In genomic region chr5:55935371-55935770, GRCh38 we compare ENCODE assay signal across 10 cellular contexts. TPM values are rescaled to one million over a fixed set of nuclear protein-coding genes. Genes with fewer than 3 reads are reported as not detected.
DNase-seq lines count a peak whose midpoint lies in the region; ATAC-seq and TF ChIP-seq lines count a peak whose summit lies in the region.
"Had no signal": no experiment of that assay in that cellular context is flagged by ENCODE, and none has a peak within 500 bp of the region (broad histone marks: within the 10 kb centered on the region; RNA-seq: fewer than 3 reads in every experiment).

No MANE protein-coding gene starts in this region.

- H3K4me1 ChIP-seq in right lobe of liver (peaks cover 0 to 67% (median 27%) of the 10 kb centered on the region in 4 donors), BE2C (no peaks in the 10 kb centered on the region)

- in situ Hi-C loops in astrocyte of the spinal cord (cut with HindIII; ENCODE audit: low sequenced_read_pairs): no loop called here

- H3K4me3 Mint-ChIP-seq in activated naive CD4-positive, alpha-beta T cell treated with anti-CD3 and anti-CD28 coated beads, Interleukin-2, amount 50 U/mL, for 24 hours: no peak overlapping the region
- H3K4me3 Mint-ChIP-seq: H9 had no signal

- peak overlapping the region in 2 of 3 donors; percentile 73 to 91 for H3K27ac ChIP-seq in right lobe of liver

- H3K4me1 Mint-ChIP-seq in activated naive CD4-positive, alpha-beta T cell treated with anti-CD3 and anti-CD28 coated beads, Interleukin-2, amount 50 U/mL, for 24 hours: peaks cover 21% of the 10 kb centered on the region
- H3K4me1 Mint-ChIP-seq: H9 had no signal

- H3K27ac Mint-ChIP-seq in activated naive CD4-positive, alpha-beta T cell treated with anti-CD3 and anti-CD28 coated beads, Interleukin-2, amount 50 U/mL, for 24 hours: peak overlapping the region; percentile 88
- H3K27ac Mint-ChIP-seq: H9 had no signal

- no peaks in the 10 kb centered on the region for H3K9me3 ChIP-seq in right lobe of liver
- no peaks in the 10 kb centered on the region for H3K9me3 ChIP-seq in BE2C
- H3K9me3 ChIP-seq: MG63 had no signal

- TF ChIP-seq POLR2A in right lobe of liver (IDR thresholded peaks at IDR 0.05): no peak

- TF ChIP-seq CTCF in astrocyte of the spinal cord (IDR thresholded peaks at IDR 0.05; ENCODE audit: low read depth, low read length) (no peak), right lobe of liver (IDR thresholded peaks at IDR 0.05) (no peak), BE2C (IDR thresholded peaks at IDR 0.05; ENCODE audit: low read depth, low read length) (no peak)

- no peaks in the 10 kb centered on the region for H3K27me3 Mint-ChIP-seq in activated naive CD4-positive, alpha-beta T cell treated with anti-CD3 and anti-CD28 coated beads, Interleukin-2, amount 50 U/mL, for 24 hours
- H3K27me3 Mint-ChIP-seq: CD4-positive, CD25-positive, alpha-beta regulatory T cell had no signal

- ATAC-seq in right lobe of liver (peak in 1 of 4 donors; percentile 7), GM18861 (IDR thresholded peaks at IDR 0.05; ENCODE audit: unreplicated experiment) (no peak)

- H3K36me3 Mint-ChIP-seq in activated naive CD4-positive, alpha-beta T cell treated with anti-CD3 and anti-CD28 coated beads, Interleukin-2, amount 50 U/mL, for 24 hours: peaks cover 6% of the 10 kb centered on the region

- H3K4me3 ChIP-seq in astrocyte of the spinal cord (ENCODE audit: low read depth, low read length) (no peak overlapping the region), right lobe of liver (no peak overlapping the region), BE2C (ENCODE audit: low read depth, low read length) (no peak overlapping the region)
- H3K4me3 ChIP-seq: MG63 had no signal

- intact Hi-C loops in right lobe of liver (cut with DNase I): no loop called here

- H3K27me3 ChIP-seq in right lobe of liver (no peaks in the 10 kb centered on the region), BE2C (no peaks in the 10 kb centered on the region)
- H3K27me3 ChIP-seq: MG63 had no signal

- no peaks in the 10 kb centered on the region for H3K9me3 Mint-ChIP-seq in activated naive CD4-positive, alpha-beta T cell treated with anti-CD3 and anti-CD28 coated beads, Interleukin-2, amount 50 U/mL, for 24 hours
- H3K9me3 Mint-ChIP-seq: CD4-positive, CD25-positive, alpha-beta regulatory T cell; H9 had no signal

- H3K36me3 ChIP-seq in right lobe of liver (peaks cover 0 to 22% (median 11%) of the 10 kb centered on the region in 4 donors), BE2C (no peaks in the 10 kb centered on the region)

- no peak for DNase-seq in activated naive CD4-positive, alpha-beta T cell (lab: John Stamatoyannopoulos, UW)
- DNase-seq in astrocyte of the spinal cord (ENCODE audit: low read depth, low spot score) (peak; percentile 7), right lobe of liver (no peak), MV-4-11 (lab: John Stamatoyannopoulos, UW) (no peak), BE2C (no peak)

- 60% methylated on average over 6 of the region's 6 CpGs for WGBS in right lobe of liver (ENCODE audit: insufficient coverage, low coverage, low lambda C conversion rate, missing lambda C conversion rate)

RNA-seq across cellular contexts. Expression of gene IL6ST, which starts 59.4 kb away (rescaled TPM):
- 100 to 1,000 TPM; 150 to 341 (median 278) TPM for total RNA-seq in right lobe of liver
- polyA plus RNA-seq in BE2C (2012; ENCODE audit: insufficient read depth, insufficient read length, low read depth): 24.4 TPM
